ENCODE assay signal across 18 cellular contexts in genomic region chr5:42035526-42035925, GRCh38.
A peak's percentile ranks its signal among the peaks of the same experiment; 100 is the strongest.
DNase-seq lines count a peak whose midpoint lies in the region; ATAC-seq and TF ChIP-seq lines count a peak whose summit lies in the region.
"Had no signal": no experiment of that assay in that cellular context is flagged by ENCODE, and none has a peak within 500 bp of the region (broad histone marks: within the 10 kb centered on the region; RNA-seq: fewer than 3 reads in every experiment).

No MANE protein-coding gene starts in this region.

- CTCF ChIA-PET in RWPE1 (lab: Yijun Ruan, JAX): interaction anchor here (0.6 kb wide), 1 partner anchor 854 kb away, joined by 3 read pairs; no protein-coding TSS in a partner anchor

- TF ChIP-seq CTCF in RWPE1 (conservative IDR thresholded peaks at IDR 0.05; ENCODE audit: low read depth): no peak

- peak; percentile 19 for DNase-seq in SK-MEL-5 (ENCODE audit: low read depth, low spot score)
- DNase-seq in epidermal melanocyte (ENCODE audit: insufficient read length, low spot score): peak; percentile 57
- no peak for DNase-seq in left lobe of liver (ENCODE audit: low spot score)
- no peak for DNase-seq in RWPE1 (ENCODE audit: low spot score)
- DNase-seq in Ammon's horn (ENCODE audit: low spot score): no peak
- DNase-seq in NAMALWA (ENCODE audit: low spot score): no peak
- DNase-seq: 8988T; ACHN; AML-193; C1 segment of cervical spinal cord; Caco-2; CD4-positive, alpha-beta memory T cell; DMS153; DND-41; GM23248; H9 had no signal

- ATAC-seq in left lobe of liver: peak; percentile 56
- ATAC-seq: A549, HCT116 had no signal

- no peak overlapping the region for H3K27ac ChIP-seq in RWPE1
- H3K27ac ChIP-seq: A549, GM23248 had no signal

- POLR2A ChIA-PET in RWPE1 (lab: Yijun Ruan, JAX; ENCODE audit: low non-redundant PET): no interaction called here

- in situ Hi-C loops in SK-MEL-5 (cut with HindIII; ENCODE audit: low pct_unique_long_range_greater_than_20kb, low sequenced_read_pairs): no loop called here

Comparison
In these comparisons a context has a peak if more than half of its experiments do, and no peak if none do; other contexts are left out.
1. DNase-seq: peak in SK-MEL-5 (single experiment) and epidermal melanocyte (single experiment); none in left lobe of liver (single experiment), RWPE1 (single experiment), Ammon's horn (single experiment) and NAMALWA (single experiment).